In the genomic region with DNA sequence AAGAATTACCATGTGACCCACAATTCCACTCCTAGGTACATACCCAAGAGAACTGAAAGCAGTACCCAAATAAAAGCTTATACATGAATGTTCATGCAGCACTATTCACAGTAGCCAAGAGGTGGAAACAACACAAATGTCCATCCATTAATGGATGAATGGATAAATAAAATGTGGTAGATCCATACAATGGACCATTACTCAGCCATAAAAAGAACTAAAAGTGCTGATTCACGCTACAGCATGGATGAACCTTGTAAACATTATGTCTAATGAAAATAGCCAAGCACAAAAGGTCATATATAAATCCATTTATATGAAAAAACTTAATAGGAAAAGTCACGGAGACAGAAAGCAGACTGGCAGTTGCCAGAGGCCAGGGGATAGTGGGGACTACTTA, we compare ENCODE assay signal across 1 cellular context.
TF ChIP-seq lines count a peak whose summit lies in the region.

No MANE protein-coding gene starts in this region.

TF ChIP-seq in endothelial cell of umbilical vein, 7 proteins besides CTCF, POLR2A, EP300 and RAD21 (continued from another document):
- no peak for TF ChIP-seq MAX (IDR thresholded peaks at IDR 0.05; ENCODE audit: insufficient read depth, insufficient read length)
- TF ChIP-seq EZH2 (IDR thresholded peaks at IDR 0.05; ENCODE audit: borderline replicate concordance, low read depth, low read length, severe bottlenecking): no peak
- TF ChIP-seq POLR2AphosphoS5 (IDR thresholded peaks at IDR 0.05; ENCODE audit: insufficient read depth, low read depth, low read length): no peak
- no peak for TF ChIP-seq GATA2 (IDR thresholded peaks at IDR 0.05; ENCODE audit: insufficient read depth, insufficient read length, low read depth, low read length)
